In the genomic region with DNA sequence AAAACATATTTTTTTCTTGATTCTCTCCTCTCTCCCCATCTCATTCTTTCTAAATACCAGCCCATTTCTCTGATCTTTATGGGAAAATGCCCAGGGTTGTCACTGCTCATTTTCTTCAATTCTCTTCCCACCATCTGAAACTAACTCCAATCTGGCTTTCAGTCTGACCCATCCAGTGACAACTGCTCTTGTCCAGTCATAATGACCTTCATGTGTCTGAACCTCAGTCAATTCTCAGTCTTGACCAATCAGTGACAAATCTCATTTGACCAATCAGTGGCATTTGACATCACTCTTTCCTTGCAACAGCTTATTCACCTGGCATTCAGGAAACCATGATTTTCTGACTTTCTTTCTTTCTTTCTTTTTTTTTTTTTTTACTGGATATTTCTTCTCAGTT, we compare ENCODE assay signal across 30 cellular contexts. TPM values are rescaled to one million over a fixed set of nuclear protein-coding genes. Genes with fewer than 3 reads are reported as not detected.
"Had no signal": no experiment of that assay in that cellular context is flagged by ENCODE, and none has a peak within 500 bp of the region (broad histone marks: within the 10 kb centered on the region; RNA-seq: fewer than 3 reads in every experiment).

No MANE protein-coding gene starts in this region.

- H3K4me3 Mint-ChIP-seq: activated B cell treated with CpG ODN at 0.5 μM for 24 hours; activated CD8-positive, alpha-beta T cell treated with anti-CD3 and anti-CD28 coated beads for 36 hours; activated naive CD4-positive, alpha-beta T cell treated with anti-CD3 and anti-CD28 coated beads, Interleukin-2, amount 50 U/mL, for 24 hours; activated naive CD8-positive, alpha-beta T cell treated with anti-CD3 and anti-CD28 coated beads, Interleukin-2, amount 50 U/mL, for 24 hours; activated T-cell treated with anti-CD3 and anti-CD28 coated beads, Interleukin-2, amount 50 U/mL, for 4 hours; activated T-helper 17 cell treated with anti-CD3 and anti-CD28 coated beads, Interleukin-2, amount 50 U/mL, for 72 hours; dendritic cell treated with granulocyte-macrophage colony-stimulating factor and Interleukin-4, amounts not matched to agents 40 ng/mL and 50 ng/mL, for 4 days; naive thymus-derived CD4-positive, alpha-beta T cell; stimulated activated memory B cell treated with anti-CD40 and anti-IgM and Interleukin-4, amounts not matched to agents 10 μg/mL and 1 μg/mL and 100 μg/mL, for 72 hours; stimulated activated naive CD8-positive, alpha-beta T cell treated with anti-CD3 and anti-CD28 coated beads, Interleukin-15, amount 100 ng/mL, for 72 hours had no signal

- H3K36me3 Mint-ChIP-seq: activated naive CD4-positive, alpha-beta T cell treated with anti-CD3 and anti-CD28 coated beads, Interleukin-2, amount 50 U/mL, for 24 hours; naive thymus-derived CD4-positive, alpha-beta T cell; stimulated activated memory B cell treated with anti-CD40 and anti-IgM and Interleukin-4, amounts not matched to agents 10 μg/mL and 1 μg/mL and 100 μg/mL, for 72 hours had no signal

- H3K4me1 ChIP-seq: prostate gland, vagina had no signal

- H3K27ac ChIP-seq: breast epithelium, epithelial cell of prostate, pancreas, prostate gland, skin epidermis, thyroid gland, upper lobe of left lung, vagina had no signal

- DNase-seq: activated B cell treated with CpG ODN at 0.5 μM for 24 hours; activated CD4-positive, alpha-beta T cell treated with anti-CD3 and anti-CD28 coated beads, Interleukin-2, amount 50 U/mL, for 1 hour; activated CD8-positive, alpha-beta T cell treated with anti-CD3 and anti-CD28 coated beads for 36 hours; activated gamma-delta T cell treated with Interleukin-2 at 50 U/mL for 16 hours; activated naive CD8-positive, alpha-beta T cell treated with anti-CD3 and anti-CD28 coated beads, Interleukin-2, amount 50 U/mL, for 24 hours; activated T-cell treated with anti-CD3 and anti-CD28 coated beads, Interleukin-2, amount 50 U/mL, for 4 hours; central memory CD4-positive, alpha-beta T cell; head of caudate nucleus; hippocampal formation; left colon; midbrain; naive thymus-derived CD4-positive, alpha-beta T cell; pancreas; retina; stimulated activated CD4-positive, alpha-beta T cell treated with anti-CD3 and anti-CD28 coated beads, Interleukin-12 subunit alpha, Interleukin-12 subunit beta, amount 100 ng/mL, for 4 hours; stimulated activated CD4-positive, alpha-beta T cell treated with anti-CD3 and anti-CD28 coated beads, Interleukin-4, amount 100 ng/mL, for 1 hour; stimulated activated naive CD8-positive, alpha-beta T cell treated with anti-CD3 and anti-CD28 coated beads, Interleukin-15, amount 100 ng/mL, for 72 hours; T-helper 2 cell; thyroid gland; upper lobe of left lung had no signal

- H3K27ac Mint-ChIP-seq: activated B cell treated with CpG ODN at 0.5 μM for 24 hours; activated CD8-positive, alpha-beta T cell treated with anti-CD3 and anti-CD28 coated beads for 36 hours; activated naive CD4-positive, alpha-beta T cell treated with anti-CD3 and anti-CD28 coated beads, Interleukin-2, amount 50 U/mL, for 24 hours; activated naive CD8-positive, alpha-beta T cell treated with anti-CD3 and anti-CD28 coated beads, Interleukin-2, amount 50 U/mL, for 24 hours; activated T-helper 17 cell treated with anti-CD3 and anti-CD28 coated beads, Interleukin-2, amount 50 U/mL, for 72 hours; dendritic cell treated with granulocyte-macrophage colony-stimulating factor and Interleukin-4, amounts not matched to agents 40 ng/mL and 50 ng/mL, for 4 days; naive thymus-derived CD4-positive, alpha-beta T cell; stimulated activated memory B cell treated with anti-CD40 and anti-IgM and Interleukin-4, amounts not matched to agents 10 μg/mL and 1 μg/mL and 100 μg/mL, for 72 hours; stimulated activated naive CD8-positive, alpha-beta T cell treated with anti-CD3 and anti-CD28 coated beads, Interleukin-15, amount 100 ng/mL, for 72 hours had no signal

- H3K9me3 Mint-ChIP-seq: activated B cell treated with CpG ODN at 0.5 μM for 24 hours; activated CD8-positive, alpha-beta T cell treated with anti-CD3 and anti-CD28 coated beads for 36 hours; activated naive CD4-positive, alpha-beta T cell treated with anti-CD3 and anti-CD28 coated beads, Interleukin-2, amount 50 U/mL, for 24 hours; activated naive CD8-positive, alpha-beta T cell treated with anti-CD3 and anti-CD28 coated beads, Interleukin-2, amount 50 U/mL, for 24 hours; activated T-cell treated with anti-CD3 and anti-CD28 coated beads, Interleukin-2, amount 50 U/mL, for 4 hours; activated T-helper 17 cell treated with anti-CD3 and anti-CD28 coated beads, Interleukin-2, amount 50 U/mL, for 72 hours; dendritic cell treated with granulocyte-macrophage colony-stimulating factor and Interleukin-4, amounts not matched to agents 40 ng/mL and 50 ng/mL, for 4 days; stimulated activated memory B cell treated with anti-CD40 and anti-IgM and Interleukin-4, amounts not matched to agents 10 μg/mL and 1 μg/mL and 100 μg/mL, for 72 hours; stimulated activated naive CD8-positive, alpha-beta T cell treated with anti-CD3 and anti-CD28 coated beads, Interleukin-15, amount 100 ng/mL, for 72 hours had no signal

- H3K4me1 Mint-ChIP-seq: activated B cell treated with CpG ODN at 0.5 μM for 24 hours; activated naive CD4-positive, alpha-beta T cell treated with anti-CD3 and anti-CD28 coated beads, Interleukin-2, amount 50 U/mL, for 24 hours; activated naive CD8-positive, alpha-beta T cell treated with anti-CD3 and anti-CD28 coated beads, Interleukin-2, amount 50 U/mL, for 24 hours; activated T-helper 17 cell treated with anti-CD3 and anti-CD28 coated beads, Interleukin-2, amount 50 U/mL, for 72 hours; naive thymus-derived CD4-positive, alpha-beta T cell; stimulated activated naive CD8-positive, alpha-beta T cell treated with anti-CD3 and anti-CD28 coated beads, Interleukin-15, amount 100 ng/mL, for 72 hours had no signal

- H3K36me3 ChIP-seq: breast epithelium, pancreas, prostate gland, thyroid gland, upper lobe of left lung, vagina had no signal

- ATAC-seq: activated CD8-positive, alpha-beta T cell treated with anti-CD3 and anti-CD28 coated beads for 36 hours; activated naive CD8-positive, alpha-beta T cell treated with anti-CD3 and anti-CD28 coated beads, Interleukin-2, amount 50 U/mL, for 24 hours; activated T-cell treated with anti-CD3 and anti-CD28 coated beads, Interleukin-2, amount 50 U/mL, for 4 hours; activated T-helper 17 cell treated with anti-CD3 and anti-CD28 coated beads, Interleukin-2, amount 50 U/mL, for 72 hours; left colon; naive thymus-derived CD4-positive, alpha-beta T cell; pancreas; sciatic nerve; stimulated activated memory B cell treated with anti-CD40 and anti-IgM and Interleukin-4, amounts not matched to agents 10 μg/mL and 1 μg/mL and 100 μg/mL, for 72 hours; stimulated activated naive CD8-positive, alpha-beta T cell treated with anti-CD3 and anti-CD28 coated beads, Interleukin-15, amount 100 ng/mL, for 72 hours had no signal

- H3K4me3 ChIP-seq: breast epithelium, pancreas, prostate gland, skin epidermis, thyroid gland, upper lobe of left lung, vagina had no signal

- H3K27me3 ChIP-seq: breast epithelium, pancreas, thyroid gland, upper lobe of left lung, vagina had no signal

- H3K9me3 ChIP-seq: breast epithelium, prostate gland, thyroid gland, upper lobe of left lung, vagina had no signal

RNA-seq across cellular contexts. Expression of a gene that starts 15.1 kb away (rescaled TPM):
- total RNA-seq: activated B cell treated with CpG ODN at 0.5 μM for 24 hours; activated CD8-positive, alpha-beta T cell treated with anti-CD3 and anti-CD28 coated beads for 36 hours; activated T-helper 17 cell treated with anti-CD3 and anti-CD28 coated beads, Interleukin-2, amount 50 U/mL, for 72 hours had no signal
- polyA plus RNA-seq: naive thymus-derived CD4-positive, alpha-beta T cell had no signal

RNA-seq across cellular contexts. Expression of a gene that starts 51.5 kb away (rescaled TPM):
- total RNA-seq: activated B cell treated with CpG ODN at 0.5 μM for 24 hours had no signal
